In genomic region chr11:108592591-108593213, GRCh38 we compare ENCODE assay signal across 8 cellular contexts. TPM values are rescaled to one million over a fixed set of nuclear protein-coding genes. Genes with fewer than 3 reads are reported as not detected.
DNase-seq lines count a peak whose midpoint lies in the region; ATAC-seq and TF ChIP-seq lines count a peak whose summit lies in the region.

No MANE protein-coding gene starts in this region.

- peak overlapping the region; percentile 40 for H2BK120ac ChIP-seq in mesenchymal stem cell (ENCODE audit: low read depth, low read length)

- peaks cover 2% of the 10 kb centered on the region for H3K79me1 ChIP-seq in mesenchymal stem cell (replicated peaks; ENCODE audit: low read length, poor library complexity, severe bottlenecking)

- 3% methylated on average over 30 of the region's 43 CpGs for WGBS in mesenchymal stem cell

- H4K8ac ChIP-seq in mesenchymal stem cell (ENCODE audit: low read length): peak overlapping the region; percentile 69

- H3K4me3 ChIP-seq in WI38 (ENCODE audit: low read depth, low read length) (peak overlapping the region; percentile 80), choroid plexus epithelial cell (ENCODE audit: low read depth, low read length) (peak overlapping the region; percentile 65), mesenchymal stem cell (ENCODE audit: insufficient read depth in 1 of 2, low read depth in 1 of 2, low read length in 2 of 2) (peak overlapping the region; percentile 71 to 80)

- no peak for DNase-seq in choroid plexus epithelial cell (ENCODE audit: low read depth)
- DNase-seq in mesenchymal stem cell: peak; percentile 21
- DNase-seq in stimulated activated CD8-positive, alpha-beta memory T cell treated with anti-CD3 and anti-CD28 coated beads, Interleukin-4, amount 100 ng/mL, for 4 hours (ENCODE audit: low read depth in 2 of 2, low spot score in 1 of 2): peak; percentile 9 to 22
- no peak for DNase-seq in NCI-H2196 (lab: John Stamatoyannopoulos, UW; ENCODE audit: unreplicated experiment)

- H3K27me3 ChIP-seq in mesenchymal stem cell (ENCODE audit: control insufficient read depth in 1 of 2, insufficient read depth in 1 of 2, low read length in 2 of 2): peaks cover 0 to 50% of the 10 kb centered on the region in 2 experiments

- peak overlapping the region in 1 of 2 experiments; percentile 66 for H3K18ac ChIP-seq in mesenchymal stem cell (ENCODE audit: low read depth in 1 of 2, low read length in 2 of 2)

- no peak overlapping the region for H3K23ac ChIP-seq in mesenchymal stem cell (ENCODE audit: low read length in 2 of 2)

- H3K4me1 ChIP-seq in mesenchymal stem cell (ENCODE audit: control insufficient read depth, insufficient read depth, low read depth, low read length): peaks cover 5% of the 10 kb centered on the region

- no peak overlapping the region for H2AK5ac ChIP-seq in mesenchymal stem cell (ENCODE audit: low read length, severe bottlenecking)

- H2BK15ac ChIP-seq in mesenchymal stem cell (ENCODE audit: low read depth, poor library complexity, severe bottlenecking): peak overlapping the region; percentile 48

- H3K14ac ChIP-seq in mesenchymal stem cell (ENCODE audit: low read length in 2 of 2): no peak overlapping the region

- H3K27ac ChIP-seq in 22Rv1: peak overlapping the region; percentile 95
- no peak overlapping the region for H3K27ac ChIP-seq in mesenchymal stem cell (ENCODE audit: low read length, poor library complexity, severe bottlenecking)

- ATAC-seq in GM18909 (IDR thresholded peaks at IDR 0.05; ENCODE audit: poor library complexity, unreplicated experiment) (peak; percentile 20), HG03432 (IDR thresholded peaks at IDR 0.05; ENCODE audit: unreplicated experiment) (peak; percentile 39)

- H3K36me3 ChIP-seq in mesenchymal stem cell (ENCODE audit: control insufficient read depth in 1 of 2, insufficient read depth in 2 of 2, low read depth in 1 of 2, low read length in 2 of 2): no peaks in the 10 kb centered on the region

- H4K91ac ChIP-seq in mesenchymal stem cell (ENCODE audit: low read length): no peak overlapping the region

- no peak overlapping the region for H2BK12ac ChIP-seq in mesenchymal stem cell (ENCODE audit: low read length in 2 of 2)

- TF ChIP-seq CTCF in 22Rv1 (IDR thresholded peaks at IDR 0.05) (no peak), WI38 (IDR thresholded peaks at IDR 0.05; ENCODE audit: low read depth, low read length) (no peak), choroid plexus epithelial cell (conservative IDR thresholded peaks at IDR 0.05; ENCODE audit: low read depth, low read length) (no peak)

- H3K4ac ChIP-seq in mesenchymal stem cell (ENCODE audit: low read depth in 1 of 2, low read length in 2 of 2): no peak overlapping the region

- H3K4me2 ChIP-seq in mesenchymal stem cell (ENCODE audit: low read length, poor library complexity, severe bottlenecking): peak overlapping the region; percentile 81

- H2BK5ac ChIP-seq in mesenchymal stem cell (ENCODE audit: low read depth, low read length, poor library complexity, severe bottlenecking): no peak overlapping the region

- no peaks in the 10 kb centered on the region for H3K9me3 ChIP-seq in mesenchymal stem cell (ENCODE audit: control insufficient read depth, low read length)

- peak overlapping the region; percentile 16 for H2AFZ ChIP-seq in mesenchymal stem cell (ENCODE audit: low read depth, low read length)

- peak overlapping the region; percentile 20 for H3K9ac ChIP-seq in mesenchymal stem cell (ENCODE audit: low read length)

RNA-seq across cellular contexts. Expression of gene EXPH5, which starts 0.9 kb away (rescaled TPM):
- polyA plus RNA-seq in mesenchymal stem cell (2013, experiment 1 of 2): 0.06 TPM
- polyA plus RNA-seq in mesenchymal stem cell (2013, experiment 2 of 2): 0.07 TPM

Comparison
In these comparisons a context has a peak if more than half of its experiments do, and no peak if none do; other contexts are left out.
1. DNase-seq: peak in mesenchymal stem cell (single experiment) and stimulated activated CD8-positive, alpha-beta memory T cell treated with anti-CD3 and anti-CD28 coated beads, Interleukin-4, amount 100 ng/mL, for 4 hours (2 of 2); none in choroid plexus epithelial cell (single experiment) and NCI-H2196 (single experiment).
2. Peak in every context shown above with its lines, with median percentiles within 50 percentile points of each other: H3K4me3 ChIP-seq.